ENCODE assay signal across 17 cellular contexts in the genomic region with DNA sequence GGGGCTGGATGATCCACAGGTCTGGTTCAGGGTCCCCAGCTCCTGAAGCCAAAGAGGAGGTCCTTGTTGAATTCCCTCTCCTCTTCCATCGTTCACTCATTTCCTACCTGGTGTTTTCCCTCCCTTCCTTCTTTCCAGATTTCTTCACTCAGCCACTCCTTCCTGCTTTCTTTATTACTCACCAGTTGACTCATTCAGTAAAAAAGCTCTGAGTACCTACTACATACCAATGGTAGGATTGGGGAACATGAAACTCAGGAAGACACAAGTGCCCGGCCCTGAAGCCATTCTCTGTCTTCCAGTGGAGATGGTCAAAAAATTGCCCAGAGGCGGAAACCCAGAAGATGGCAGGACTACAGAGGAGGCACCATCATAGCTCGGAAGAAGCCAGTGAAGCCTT. TPM values are rescaled to one million over a fixed set of nuclear protein-coding genes. Genes with fewer than 3 reads are reported as not detected.
DNase-seq lines count a peak whose midpoint lies in the region; ATAC-seq and TF ChIP-seq lines count a peak whose summit lies in the region.
"Had no signal": no experiment of that assay in that cellular context is flagged by ENCODE, and none has a peak within 500 bp of the region (broad histone marks: within the 10 kb centered on the region; RNA-seq: fewer than 3 reads in every experiment).

No MANE protein-coding gene starts in this region.

- TF ChIP-seq CTCF in neutrophil (IDR thresholded peaks at IDR 0.05) (no peak), GM13977 (IDR thresholded peaks at IDR 0.05; ENCODE audit: extremely low read depth, insufficient read depth, missing control alignments) (no peak)

- peak overlapping the region; percentile 58 for H3K27ac ChIP-seq in neutrophil
- H3K27ac ChIP-seq: heart left ventricle, lower lobe of right lung had no signal

- H3K9me3 ChIP-seq in neutrophil = no peaks in the 10 kb centered on the region
- H3K9me3 ChIP-seq: Caco-2, heart left ventricle, lower lobe of right lung had no signal

- peaks cover 83% of the 10 kb centered on the region for H3K36me3 ChIP-seq in neutrophil
- H3K36me3 ChIP-seq: lower lobe of right lung had no signal

- no peak overlapping the region for H3K4me3 ChIP-seq in neutrophil (ENCODE audit: low read depth in 1 of 2, low read length in 1 of 2)
- H3K4me3 ChIP-seq: heart left ventricle, lower lobe of right lung had no signal

- H3K4me1 ChIP-seq in neutrophil (ENCODE audit: control insufficient read depth in 1 of 2, insufficient read depth in 1 of 2, low read depth in 1 of 2, low read length in 1 of 2) = peaks cover 45 to 48% of the 10 kb centered on the region in 2 experiments
- H3K4me1 ChIP-seq: lower lobe of right lung had no signal

- ATAC-seq in HG02623 (IDR thresholded peaks at IDR 0.05; ENCODE audit: unreplicated experiment) = no peak
- ATAC-seq in GM18858 (IDR thresholded peaks at IDR 0.05; ENCODE audit: unreplicated experiment) = no peak
- ATAC-seq: heart left ventricle; lower lobe of right lung; stimulated activated effector memory CD8-positive, alpha-beta T cell treated with anti-CD3 and anti-CD28 coated beads, Interleukin-12 subunit alpha, Interleukin-12 subunit beta, amount 100 ng/mL, for 72 hours had no signal

- no peaks in the 10 kb centered on the region for H3K27me3 ChIP-seq in neutrophil
- H3K27me3 ChIP-seq: heart left ventricle had no signal

- in situ Hi-C loops in GM13977 (cut with MboI; ENCODE audit: low pct_unique_long_range_greater_than_20kb, low sequenced_read_pairs, unreplicated experiment) = no loop called here

- DNase-seq in Daoy (ENCODE audit: low read depth) (peak; percentile 69), NCI-H226 (peak; percentile 63), dedifferentiated amniotic fluid mesenchymal stem cell (ENCODE audit: extremely low spot score) (peak; percentile 35), NCI-H2107 treated with DMSO at 0.1 percent for 48 hours (lab: John Stamatoyannopoulos, UW; ENCODE audit: unreplicated experiment) (no peak), GM13977 (ENCODE audit: low spot score) (no peak)
- DNase-seq: activated CD4-positive, alpha-beta T cell treated with anti-CD3 and anti-CD28 coated beads for 48 hours; Caco-2; cerebellar nuclear complex; heart left ventricle; Kasumi-1; lower lobe of right lung; NCI-H510A; nucleus accumbens had no signal

RNA-seq across cellular contexts. Expression of a gene that starts 11.9 kb away (rescaled TPM):
- 45.9 and 54.2 TPM in 2 replicates for total RNA-seq in Daoy (2014; rRNA removed; shearing (Covaris generic))

RNA-seq across cellular contexts. Expression of a gene that starts 12.7 kb away (rescaled TPM):
- not detected in 2 replicates for total RNA-seq in Daoy (2014; rRNA removed; shearing (Covaris generic))
- total RNA-seq: Caco-2 had no signal

Comparison
In these comparisons a context has a peak if more than half of its experiments do, and no peak if none do; other contexts are left out.
1. DNase-seq: peak in Daoy (single experiment), NCI-H226 (single experiment) and dedifferentiated amniotic fluid mesenchymal stem cell (single experiment); none in NCI-H2107 treated with DMSO at 0.1 percent for 48 hours (single experiment) and GM13977 (single experiment).